ENCODE assay signal across 15 cellular contexts in the genomic region with DNA sequence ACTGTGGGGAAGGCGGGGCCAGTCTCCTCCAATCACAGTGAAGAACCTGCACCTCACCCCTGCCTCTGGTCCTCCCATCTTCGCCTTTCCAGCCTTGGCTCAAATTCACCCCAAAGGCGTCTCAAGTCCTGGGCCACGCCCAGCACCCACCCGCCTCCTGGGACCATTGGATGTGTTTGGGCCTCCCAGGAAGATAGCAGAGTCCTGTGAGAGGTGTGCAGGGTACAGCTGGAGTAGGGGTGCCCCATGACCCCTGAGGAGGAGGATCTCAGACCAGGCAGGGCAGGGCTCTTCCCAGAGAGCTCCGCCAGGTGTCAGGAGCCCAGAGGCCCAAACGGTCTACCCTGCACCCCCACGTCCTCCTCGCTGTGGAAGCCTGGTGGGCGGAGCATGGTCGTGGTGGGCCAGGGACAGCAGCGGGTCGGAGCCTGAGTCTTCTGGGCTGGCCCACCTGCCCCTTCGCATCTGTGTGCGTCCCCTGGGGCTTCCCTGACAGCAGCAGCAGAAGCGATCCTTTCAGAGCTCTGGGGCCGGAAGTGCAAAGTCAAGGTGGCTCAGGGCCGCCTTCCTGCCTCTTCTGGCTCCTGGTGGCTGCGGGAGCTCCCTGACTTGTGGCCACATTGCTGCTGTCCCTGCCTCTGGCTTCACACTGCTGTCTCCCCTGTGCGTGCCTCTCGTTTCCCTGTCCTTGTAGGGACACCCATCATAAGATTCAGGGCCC. TPM values are rescaled to one million over a fixed set of nuclear protein-coding genes. Genes with fewer than 3 reads are reported as not detected.
DNase-seq lines count a peak whose midpoint lies in the region; ATAC-seq and TF ChIP-seq lines count a peak whose summit lies in the region.
"Had no signal": no experiment of that assay in that cellular context is flagged by ENCODE, and none has a peak within 500 bp of the region (broad histone marks: within the 10 kb centered on the region; RNA-seq: fewer than 3 reads in every experiment).

No MANE protein-coding gene starts in this region.

- no peak overlapping the region for H3K4me3 ChIP-seq in breast epithelium
- H3K4me3 ChIP-seq: skin epidermis, uterus had no signal

- no peak for TF ChIP-seq POLR2A in breast epithelium (IDR thresholded peaks at IDR 0.05)

- H3K27ac Mint-ChIP-seq in activated CD8-positive, alpha-beta memory T cell treated with anti-CD3 and anti-CD28 coated beads, Interleukin-2, amount 10 ng/mL, durations not matched to agents 7 days and 5 days: peak overlapping the region; percentile 22
- H3K27ac Mint-ChIP-seq in activated naive CD4-positive, alpha-beta T cell treated with anti-CD3 and anti-CD28 coated beads, Interleukin-2, amount 10 ng/mL, durations not matched to agents 7 days and 5 days: no peak overlapping the region
- no peak overlapping the region for H3K27ac Mint-ChIP-seq in natural killer cell treated with Interleukin-12 subunit alpha and Interleukin-12 subunit beta and Interleukin-15 and Interleukin-18, amount 100 ng/mL, for 72 hours
- H3K27ac Mint-ChIP-seq: dendritic cell treated with granulocyte-macrophage colony-stimulating factor and Interleukin-4, amounts not matched to agents 40 ng/mL and 50 ng/mL, for 4 days; natural killer cell had no signal

- no peak overlapping the region for H3K27ac ChIP-seq in breast epithelium
- H3K27ac ChIP-seq: skin epidermis, uterus had no signal

- H3K9me3 Mint-ChIP-seq in activated CD8-positive, alpha-beta memory T cell treated with anti-CD3 and anti-CD28 coated beads, Interleukin-2, amount 10 ng/mL, durations not matched to agents 7 days and 5 days (ENCODE audit: low read depth): peaks cover 6% of the 10 kb centered on the region
- peaks cover 7% of the 10 kb centered on the region for H3K9me3 Mint-ChIP-seq in activated naive CD4-positive, alpha-beta T cell treated with anti-CD3 and anti-CD28 coated beads, Interleukin-2, amount 10 ng/mL, durations not matched to agents 7 days and 5 days
- no peaks in the 10 kb centered on the region for H3K9me3 Mint-ChIP-seq in natural killer cell treated with Interleukin-12 subunit alpha and Interleukin-12 subunit beta and Interleukin-15 and Interleukin-18, amount 100 ng/mL, for 72 hours
- H3K9me3 Mint-ChIP-seq: dendritic cell treated with granulocyte-macrophage colony-stimulating factor and Interleukin-4, amounts not matched to agents 40 ng/mL and 50 ng/mL, for 4 days; natural killer cell had no signal

- ATAC-seq in activated CD8-positive, alpha-beta memory T cell treated with anti-CD3 and anti-CD28 coated beads, Interleukin-2, amount 10 ng/mL, durations not matched to agents 7 days and 5 days: peak; percentile 67
- ATAC-seq in natural killer cell treated with Interleukin-12 subunit alpha and Interleukin-12 subunit beta and Interleukin-15 and Interleukin-18, amount 100 ng/mL, for 72 hours: no peak
- no peak for ATAC-seq in GM19397 (IDR thresholded peaks at IDR 0.05; ENCODE audit: unreplicated experiment)

- TF ChIP-seq CTCF in breast epithelium (IDR thresholded peaks at IDR 0.05): no peak

- H3K4me1 Mint-ChIP-seq in activated CD8-positive, alpha-beta memory T cell treated with anti-CD3 and anti-CD28 coated beads, Interleukin-2, amount 10 ng/mL, durations not matched to agents 7 days and 5 days: peaks cover 6% of the 10 kb centered on the region
- peaks cover 9% of the 10 kb centered on the region for H3K4me1 Mint-ChIP-seq in activated naive CD4-positive, alpha-beta T cell treated with anti-CD3 and anti-CD28 coated beads, Interleukin-2, amount 10 ng/mL, durations not matched to agents 7 days and 5 days
- H3K4me1 Mint-ChIP-seq in natural killer cell treated with Interleukin-12 subunit alpha and Interleukin-12 subunit beta and Interleukin-15 and Interleukin-18, amount 100 ng/mL, for 72 hours (ENCODE audit: low read depth in 2 of 2): peaks cover 6 to 10% of the 10 kb centered on the region in 2 donors

- H3K9me3 ChIP-seq in breast epithelium: peaks cover 0 to 3% of the 10 kb centered on the region in 2 donors
- H3K9me3 ChIP-seq: uterus had no signal

- no peaks in the 10 kb centered on the region for H3K27me3 ChIP-seq in breast epithelium
- H3K27me3 ChIP-seq: uterus had no signal

- no peaks in the 10 kb centered on the region for H3K36me3 Mint-ChIP-seq in activated CD8-positive, alpha-beta memory T cell treated with anti-CD3 and anti-CD28 coated beads, Interleukin-2, amount 10 ng/mL, durations not matched to agents 7 days and 5 days
- no peaks in the 10 kb centered on the region for H3K36me3 Mint-ChIP-seq in activated naive CD4-positive, alpha-beta T cell treated with anti-CD3 and anti-CD28 coated beads, Interleukin-2, amount 10 ng/mL, durations not matched to agents 7 days and 5 days
- H3K36me3 Mint-ChIP-seq in natural killer cell treated with Interleukin-12 subunit alpha and Interleukin-12 subunit beta and Interleukin-15 and Interleukin-18, amount 100 ng/mL, for 72 hours: no peaks in the 10 kb centered on the region
- H3K36me3 Mint-ChIP-seq: natural killer cell had no signal

- peak; percentile 48 for DNase-seq in activated CD8-positive, alpha-beta memory T cell treated with anti-CD3 and anti-CD28 coated beads, Interleukin-2, amount 10 ng/mL, durations not matched to agents 7 days and 5 days
- no peak for DNase-seq in activated CD8-positive, alpha-beta memory T cell treated with anti-CD3 and anti-CD28 coated beads, Interleukin-2, amount 50 U/mL, for 4 hours
- DNase-seq in KG1 (lab: John Stamatoyannopoulos, UW): peak; percentile 6
- peak; percentile 51 for DNase-seq in activated naive CD4-positive, alpha-beta T cell treated with anti-CD3 and anti-CD28 coated beads, Interleukin-2, amount 10 ng/mL, durations not matched to agents 7 days and 5 days
- DNase-seq in posterior vena cava (ENCODE audit: low spot score): peak; percentile 78
- no peak for DNase-seq in breast epithelium (ENCODE audit: low spot score in 2 of 2)
- no peak for DNase-seq in natural killer cell treated with Interleukin-12 subunit alpha and Interleukin-12 subunit beta and Interleukin-15 and Interleukin-18, amount 100 ng/mL, for 72 hours (ENCODE audit: low spot score)
- DNase-seq: MM.1S, natural killer cell, NCI-H510A treated with DMSO at 0.1 percent for 48 hours, SHP77, uterus had no signal

- peaks cover 0 to 3% of the 10 kb centered on the region in 2 donors for H3K4me1 ChIP-seq in breast epithelium
- H3K4me1 ChIP-seq: uterus had no signal

- no peak overlapping the region for H3K4me3 Mint-ChIP-seq in activated CD8-positive, alpha-beta memory T cell treated with anti-CD3 and anti-CD28 coated beads, Interleukin-2, amount 10 ng/mL, durations not matched to agents 7 days and 5 days
- no peak overlapping the region for H3K4me3 Mint-ChIP-seq in activated naive CD4-positive, alpha-beta T cell treated with anti-CD3 and anti-CD28 coated beads, Interleukin-2, amount 10 ng/mL, durations not matched to agents 7 days and 5 days
- H3K4me3 Mint-ChIP-seq in natural killer cell treated with Interleukin-12 subunit alpha and Interleukin-12 subunit beta and Interleukin-15 and Interleukin-18, amount 100 ng/mL, for 72 hours: no peak overlapping the region
- H3K4me3 Mint-ChIP-seq: dendritic cell treated with granulocyte-macrophage colony-stimulating factor and Interleukin-4, amounts not matched to agents 40 ng/mL and 50 ng/mL, for 4 days; natural killer cell had no signal

- CTCF ChIA-PET in activated CD8-positive, alpha-beta memory T cell treated with anti-CD3 and anti-CD28 coated beads, Interleukin-2, amount 10 ng/mL, durations not matched to agents 7 days and 5 days (lab: Charles Lee): no interaction called here
- CTCF ChIA-PET in activated naive CD4-positive, alpha-beta T cell treated with anti-CD3 and anti-CD28 coated beads, Interleukin-2, amount 10 ng/mL, durations not matched to agents 7 days and 5 days (lab: Charles Lee): no interaction called here

- H3K27me3 Mint-ChIP-seq in activated CD8-positive, alpha-beta memory T cell treated with anti-CD3 and anti-CD28 coated beads, Interleukin-2, amount 10 ng/mL, durations not matched to agents 7 days and 5 days: no peaks in the 10 kb centered on the region
- peaks cover 4% of the 10 kb centered on the region for H3K27me3 Mint-ChIP-seq in activated naive CD4-positive, alpha-beta T cell treated with anti-CD3 and anti-CD28 coated beads, Interleukin-2, amount 10 ng/mL, durations not matched to agents 7 days and 5 days
- H3K27me3 Mint-ChIP-seq in natural killer cell treated with Interleukin-12 subunit alpha and Interleukin-12 subunit beta and Interleukin-15 and Interleukin-18, amount 100 ng/mL, for 72 hours: no peaks in the 10 kb centered on the region

- no peaks in the 10 kb centered on the region for H3K36me3 ChIP-seq in breast epithelium
- H3K36me3 ChIP-seq: uterus had no signal

- intact Hi-C loops in posterior vena cava (cut with DNase I) (no loop called here), breast epithelium (cut with DNase I; ENCODE audit: low total_unique reads) (no loop called here)

RNA-seq across cellular contexts. Expression of gene ZNF469, which starts 34.9 kb away (rescaled TPM):
- under 1 TPM; 0.26 to 0.84 TPM for total RNA-seq in activated CD8-positive, alpha-beta memory T cell treated with anti-CD3 and anti-CD28 coated beads, Interleukin-2, amount 10 ng/mL, durations not matched to agents 7 days and 5 days
- total RNA-seq in posterior vena cava (1 to 10 TPM; 2.9 to 6.2 TPM), breast epithelium (1 to 10 TPM in 1 of 3 donors, under 1 TPM in 2; 0.80 to 1.5 (median 0.98) TPM)
- total RNA-seq in natural killer cell treated with Interleukin-12 subunit alpha and Interleukin-12 subunit beta and Interleukin-15 and Interleukin-18, amount 100 ng/mL, for 72 hours: 1 to 10 TPM; 3.0 to 6.1 TPM

Comparison
In these comparisons a context has a peak if more than half of its experiments do, and no peak if none do; other contexts are left out.
1. DNase-seq: peak in activated CD8-positive, alpha-beta memory T cell treated with anti-CD3 and anti-CD28 coated beads, Interleukin-2, amount 10 ng/mL, durations not matched to agents 7 days and 5 days (single experiment), KG1 (single experiment), activated naive CD4-positive, alpha-beta T cell treated with anti-CD3 and anti-CD28 coated beads, Interleukin-2, amount 10 ng/mL, durations not matched to agents 7 days and 5 days (single experiment) and posterior vena cava (single experiment); none in activated CD8-positive, alpha-beta memory T cell treated with anti-CD3 and anti-CD28 coated beads, Interleukin-2, amount 50 U/mL, for 4 hours (single experiment), breast epithelium (0 of 2) and natural killer cell treated with Interleukin-12 subunit alpha and Interleukin-12 subunit beta and Interleukin-15 and Interleukin-18, amount 100 ng/mL, for 72 hours (single experiment).